8 cellular contexts compared by ENCODE assay signal in genomic region chr2:126656311-126657145, GRCh38.
DNase-seq lines count a peak whose midpoint lies in the region; ATAC-seq lines count a peak whose summit lies in the region.

No MANE protein-coding gene starts in this region.

- H3K4me3 ChIP-seq in iPS-15b (ENCODE audit: low read depth, low read length) (peak overlapping the region; percentile 60), skin epidermis (peak overlapping the region; percentile 36 to 76 (median 56))

- H3K27ac ChIP-seq in skin epidermis: peak overlapping the region; percentile 83 to 99 (median 93)

- H3K4me1 ChIP-seq in iPS-15b (ENCODE audit: control insufficient read depth, insufficient read depth, low read length): peaks cover 29% of the 10 kb centered on the region

- peak; percentile 32 for ATAC-seq in GM18498 (IDR thresholded peaks at IDR 0.05; ENCODE audit: unreplicated experiment)
- ATAC-seq in HG02623 (IDR thresholded peaks at IDR 0.05; ENCODE audit: unreplicated experiment): peak; percentile 24

- H3K27me3 ChIP-seq in iPS-15b (ENCODE audit: control insufficient read depth, insufficient read depth, low read length): peaks cover 5% of the 10 kb centered on the region

- H3K9me3 ChIP-seq in iPS-15b (ENCODE audit: control insufficient read depth, insufficient read depth, low read length): no peaks in the 10 kb centered on the region

- H3K9ac ChIP-seq in iPS-15b (ENCODE audit: low read depth, low read length): peak overlapping the region; percentile 73

- DNase-seq in OCI-M1 (lab: John Stamatoyannopoulos, UW) (peak; percentile 70), amniotic stem cell (lab: John Stamatoyannopoulos, UW) (peak; percentile 2), NCI-H748 treated with DMSO at 0.1 percent for 48 hours (lab: John Stamatoyannopoulos, UW) (no peak), NOMO-1 (lab: John Stamatoyannopoulos, UW; ENCODE audit: unreplicated experiment in 2 of 2) (no peak)

- no peaks in the 10 kb centered on the region for H3K36me3 ChIP-seq in iPS-15b (ENCODE audit: control insufficient read depth, insufficient read depth, low read length)

Comparison
In these comparisons a context has a peak if more than half of its experiments do, and no peak if none do; other contexts are left out.
1. DNase-seq: peak in OCI-M1 (single experiment) and amniotic stem cell (single experiment); none in NCI-H748 treated with DMSO at 0.1 percent for 48 hours (single experiment) and NOMO-1 (0 of 2).